ENCODE assay signal across 8 cellular contexts in genomic region chr12:31322651-31323248, GRCh38. TPM values are rescaled to one million over a fixed set of nuclear protein-coding genes. Genes with fewer than 3 reads are reported as not detected.
DNase-seq lines count a peak whose midpoint lies in the region; ATAC-seq and TF ChIP-seq lines count a peak whose summit lies in the region.

No MANE protein-coding gene starts in this region.

- H3K9me3 ChIP-seq in Caco-2, result no peaks in the 10 kb centered on the region
- H3K9me3 ChIP-seq in Karpas-422 (ENCODE audit: low read length), result no peaks in the 10 kb centered on the region
- no peaks in the 10 kb centered on the region for H3K9me3 ChIP-seq in mucosa of stomach (ENCODE audit: control insufficient read depth, low read length)

- in situ Hi-C loops in astrocyte of the spinal cord (cut with HindIII; ENCODE audit: low sequenced_read_pairs), result no loop called here

- H3K4me1 Mint-ChIP-seq in Caco-2 (ENCODE audit: low read depth, unreplicated experiment), result peaks cover 41% of the 10 kb centered on the region

- intact Hi-C loops in Caco-2 (cut with micrococcal nuclease; ENCODE audit: unreplicated experiment), result no loop called here

- peak overlapping the region; percentile 99 for H3K4me3 ChIP-seq in Caco-2 (ENCODE audit: low read depth, low read length)
- peak overlapping the region; percentile 100 for H3K4me3 ChIP-seq in Karpas-422 (ENCODE audit: low read length)
- peak overlapping the region; percentile 87 for H3K4me3 ChIP-seq in astrocyte of the spinal cord (ENCODE audit: low read depth, low read length)
- no peak overlapping the region for H3K4me3 ChIP-seq in mucosa of stomach (ENCODE audit: low read length)

- H3K4me2 ChIP-seq in Karpas-422 (ENCODE audit: low read depth, low read length, poor library complexity, severe bottlenecking), result peak overlapping the region; percentile 93

- POLR2A ChIA-PET in Caco-2 (lab: Charles Lee), result interaction anchor here (0.9 to 5.2 kb wide), 5 partner anchors 11 to 64 kb away, joined by 3 to 145 read pairs (median 5); no protein-coding TSS in a partner anchor

- ATAC-seq in GM19328 (IDR thresholded peaks at IDR 0.05; ENCODE audit: unreplicated experiment), result no peak
- no peak for ATAC-seq in GM19324 (IDR thresholded peaks at IDR 0.05; ENCODE audit: low FRiP score, unreplicated experiment)

- peaks cover 54% of the 10 kb centered on the region for H4K20me1 ChIP-seq in Karpas-422 (ENCODE audit: insufficient read depth, low read depth, low read length)

- H2AFZ ChIP-seq in Karpas-422 (ENCODE audit: low read length), result no peak overlapping the region

- DNase-seq in Caco-2 (no peak), Karpas-422 (no peak), astrocyte of the spinal cord (ENCODE audit: low read depth, low spot score) (peak; percentile 46), activated gamma-delta T cell (lab: John Stamatoyannopoulos, UW) (no peak)
- no peak for DNase-seq in activated CD4-positive, CD25-positive, alpha-beta regulatory T cell treated with anti-CD3 and anti-CD28 coated beads, Interleukin-2, amount 50 U/mL, for 72 hours

- H3K27me3 ChIP-seq in Caco-2 (replicated peaks; ENCODE audit: control insufficient read depth, insufficient read depth, low read length), result no peaks in the 10 kb centered on the region
- H3K27me3 ChIP-seq in Karpas-422 (ENCODE audit: low read length), result no peaks in the 10 kb centered on the region
- no peaks in the 10 kb centered on the region for H3K27me3 ChIP-seq in mucosa of stomach (ENCODE audit: control insufficient read depth, insufficient read depth, low read length)

- no peaks in the 10 kb centered on the region for H3K9me2 ChIP-seq in Karpas-422 (replicated peaks; ENCODE audit: insufficient read depth, low read length)

- H3K27me3 Mint-ChIP-seq in Caco-2 (ENCODE audit: insufficient read depth, unreplicated experiment), result no peaks in the 10 kb centered on the region

- peak overlapping the region; percentile 99 for H3K27ac Mint-ChIP-seq in Caco-2 (ENCODE audit: unreplicated experiment)

- peaks cover 82% of the 10 kb centered on the region for H3K79me2 ChIP-seq in Karpas-422 (ENCODE audit: low read length)

- no peak for TF ChIP-seq CTCF in Caco-2 (IDR thresholded peaks at IDR 0.05; ENCODE audit: insufficient read depth in 1 of 2, low read depth in 1 of 2, low read length in 1 of 2, severe bottlenecking in 1 of 2, unreplicated experiment in 1 of 2)
- no peak for TF ChIP-seq CTCF in astrocyte of the spinal cord (IDR thresholded peaks at IDR 0.05; ENCODE audit: low read depth, low read length)

- CTCF ChIA-PET in Caco-2 (lab: Charles Lee), result interaction anchor here (0.7 to 0.9 kb wide), 2 partner anchors 48 to 64 kb away, joined by 3 to 4 read pairs; no protein-coding TSS in a partner anchor

- H3K36me3 Mint-ChIP-seq in Caco-2 (ENCODE audit: insufficient read depth, unreplicated experiment), result peaks cover 37% of the 10 kb centered on the region

- peak overlapping the region; percentile 98 for H3K4me3 Mint-ChIP-seq in Caco-2 (ENCODE audit: unreplicated experiment)

- H3K27ac ChIP-seq in Karpas-422 (ENCODE audit: low read length), result peak overlapping the region; percentile 65

- no peaks in the 10 kb centered on the region for H3K9me3 Mint-ChIP-seq in Caco-2 (ENCODE audit: unreplicated experiment)

- no TSS peak for BruUV-seq in Caco-2 (replicated peaks; lab: Mats Ljungman, UMichigan)

- peaks cover 1% of the 10 kb centered on the region; the same call in 1 of the 2 replicates for H3K36me3 ChIP-seq in Caco-2 (ENCODE audit: control insufficient read depth, insufficient read depth, low read length)
- peaks cover 4% of the 10 kb centered on the region for H3K36me3 ChIP-seq in Karpas-422 (ENCODE audit: insufficient read depth, low read length)
- no peaks in the 10 kb centered on the region for H3K36me3 ChIP-seq in mucosa of stomach (ENCODE audit: control insufficient read depth, insufficient read depth, low read length)

- H3K9ac ChIP-seq in Karpas-422 (ENCODE audit: low read length), result peak overlapping the region; percentile 99
- peak overlapping the region; percentile 85 for H3K9ac ChIP-seq in mucosa of stomach (ENCODE audit: low read length)

- H3K4me1 ChIP-seq in Caco-2 (peaks cover 60% of the 10 kb centered on the region), Karpas-422 (ENCODE audit: low read length) (peaks cover 64% of the 10 kb centered on the region), mucosa of stomach (ENCODE audit: control insufficient read depth, insufficient read depth, low read length) (peaks cover 14% of the 10 kb centered on the region)

RNA-seq across cellular contexts. Expression of gene SINHCAF, which starts 3.2 kb away (rescaled TPM):
- total RNA-seq in Caco-2 (2022), result 286 and 319 TPM in 2 replicates
- 73.7 and 117 TPM in 2 replicates for total RNA-seq in Karpas-422 (2014; rRNA removed; shearing (Covaris generic); ENCODE audit: low replicate concordance)
